10 cellular contexts compared by ENCODE assay signal in the genomic region with DNA sequence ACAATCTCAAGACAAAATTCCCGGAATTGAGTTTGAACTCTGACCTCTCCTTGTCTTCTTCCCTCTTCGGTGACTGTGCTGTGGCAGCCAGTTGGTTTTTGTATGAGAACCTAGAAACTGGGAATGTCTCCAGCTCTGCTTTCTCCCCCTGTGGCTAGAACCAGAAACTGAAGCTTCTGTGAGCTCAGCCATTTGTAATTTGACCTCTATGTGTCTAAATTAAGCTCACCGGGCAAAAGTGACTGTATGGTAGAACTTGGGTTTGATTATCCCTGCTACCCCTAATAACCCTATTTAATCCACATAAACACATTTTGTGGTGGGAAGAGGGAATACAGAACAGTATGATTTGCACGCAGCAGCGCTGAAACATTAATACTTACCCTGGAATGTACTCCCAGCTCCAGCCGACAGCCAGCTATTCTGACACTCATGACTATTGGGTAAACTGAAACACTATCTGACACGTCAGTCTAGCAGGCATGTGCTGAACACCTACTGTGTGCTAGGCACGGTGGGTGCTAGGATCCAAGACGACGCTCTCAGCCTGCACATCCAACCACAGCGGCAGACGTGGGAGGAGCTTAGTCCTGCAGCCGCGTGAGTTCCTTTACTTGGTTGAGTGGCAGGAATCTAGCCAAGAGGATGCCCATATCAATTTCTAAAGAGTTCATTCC.
DNase-seq lines count a peak whose midpoint lies in the region; ATAC-seq and TF ChIP-seq lines count a peak whose summit lies in the region.
"Had no signal": no experiment of that assay in that cellular context is flagged by ENCODE, and none has a peak within 500 bp of the region (broad histone marks: within the 10 kb centered on the region; RNA-seq: fewer than 3 reads in every experiment).

No MANE protein-coding gene starts in this region.

- DNase-seq in G401 (ENCODE audit: low spot score), result peak; percentile 23
- DNase-seq in SK-MEL-5 (ENCODE audit: low read depth, low spot score), result peak; percentile 50
- DNase-seq in left ventricle myocardium inferior, result no peak
- no peak for DNase-seq in retinal pigment epithelial cell (ENCODE audit: low read depth)
- DNase-seq in NCI-H2029 (lab: John Stamatoyannopoulos, UW), result no peak
- DNase-seq: activated CD4-positive, alpha-beta T cell treated with anti-CD3 and anti-CD28 coated beads for 1 hour; amniotic stem cell had no signal

- TF ChIP-seq CTCF in left ventricle myocardium inferior (IDR thresholded peaks at IDR 0.05; ENCODE audit: borderline replicate concordance), result peak; percentile 31
- TF ChIP-seq CTCF in retinal pigment epithelial cell (conservative IDR thresholded peaks at IDR 0.05; ENCODE audit: low read depth, low read length), result peak; percentile 33

- no peaks in the 10 kb centered on the region for H3K9me3 ChIP-seq in left ventricle myocardium inferior (replicated peaks)

- no peaks in the 10 kb centered on the region for H3K36me3 ChIP-seq in left ventricle myocardium inferior

- no peak overlapping the region for H3K4me3 ChIP-seq in left ventricle myocardium inferior
- H3K4me3 ChIP-seq in retinal pigment epithelial cell (ENCODE audit: low read length), result no peak overlapping the region

- H3K4me1 ChIP-seq in left ventricle myocardium inferior, result peaks cover 8% of the 10 kb centered on the region

- intact Hi-C loops in left ventricle myocardium inferior (cut with micrococcal nuclease), result no loop called here

- ATAC-seq in HG03571 (IDR thresholded peaks at IDR 0.05; ENCODE audit: unreplicated experiment) (no peak), GM19467 (IDR thresholded peaks at IDR 0.05; ENCODE audit: unreplicated experiment) (no peak), HG03135 (IDR thresholded peaks at IDR 0.05; ENCODE audit: unreplicated experiment) (no peak)

- H3K27me3 ChIP-seq in left ventricle myocardium inferior (ENCODE audit: low read depth), result peaks cover 20% of the 10 kb centered on the region

- H3K27ac ChIP-seq in left ventricle myocardium inferior (replicated peaks), result no peak overlapping the region

- in situ Hi-C loops in G401 (cut with HindIII; ENCODE audit: low sequenced_read_pairs), result no loop called here
- in situ Hi-C loops in SK-MEL-5 (cut with HindIII; ENCODE audit: low pct_unique_long_range_greater_than_20kb, low sequenced_read_pairs), result no loop called here

Comparison
In these comparisons a context has a peak if more than half of its experiments do, and no peak if none do; other contexts are left out.
1. DNase-seq: peak in G401 (single experiment) and SK-MEL-5 (single experiment); none in left ventricle myocardium inferior (single experiment), retinal pigment epithelial cell (single experiment) and NCI-H2029 (single experiment).